In the genomic region with DNA sequence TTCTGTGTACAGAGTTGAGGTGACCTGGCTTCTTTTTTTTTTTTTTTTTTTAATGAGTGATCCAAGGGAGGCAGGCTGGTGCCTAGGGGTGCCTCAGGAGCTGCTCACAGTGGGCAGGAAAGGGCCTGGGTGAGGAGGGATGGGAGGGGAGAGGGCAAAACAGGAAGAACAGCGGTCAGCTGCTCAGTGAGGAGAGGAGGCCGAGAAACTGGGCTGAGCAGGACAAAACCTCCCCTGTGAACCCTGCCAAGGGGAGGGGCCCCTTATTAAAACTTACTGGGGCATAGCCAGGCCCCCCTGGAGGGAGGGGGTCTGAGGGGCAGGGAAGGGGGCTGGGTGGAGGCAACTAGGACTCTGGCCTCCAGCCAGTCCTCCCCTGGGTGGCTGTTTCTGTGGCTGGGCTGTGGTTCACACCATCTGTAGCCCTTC, we compare ENCODE assay signal across 9 cellular contexts. TPM values are rescaled to one million over a fixed set of nuclear protein-coding genes. Genes with fewer than 3 reads are reported as not detected.
DNase-seq lines count a peak whose midpoint lies in the region; ATAC-seq and TF ChIP-seq lines count a peak whose summit lies in the region.
"Had no signal": no experiment of that assay in that cellular context is flagged by ENCODE, and none has a peak within 500 bp of the region (broad histone marks: within the 10 kb centered on the region; RNA-seq: fewer than 3 reads in every experiment).

No MANE protein-coding gene starts in this region.

- no peak overlapping the region for H2AFZ ChIP-seq in OCI-LY7 (ENCODE audit: low read length)

- H3K4me1 ChIP-seq in OCI-LY7 (ENCODE audit: insufficient read depth, low read length, poor library complexity, severe bottlenecking) (peaks cover 63% of the 10 kb centered on the region), esophagus (ENCODE audit: control insufficient read depth in 2 of 2, insufficient read depth in 2 of 2, low read length in 1 of 2) (peaks cover 9 to 10% of the 10 kb centered on the region in 2 donors), neutrophil (ENCODE audit: control insufficient read depth in 1 of 2, insufficient read depth in 1 of 2, low read depth in 1 of 2, low read length in 1 of 2) (peaks cover 64 to 76% of the 10 kb centered on the region in 2 experiments), body of pancreas (peaks cover 27% of the 10 kb centered on the region)

- DNase-seq in CD1c-positive myeloid dendritic cell (ENCODE audit: extremely low spot score) (peak; percentile 43), OCI-LY7 (ENCODE audit: low spot score) (peak; percentile 28), body of pancreas (no peak), NCI-H187 (lab: John Stamatoyannopoulos, UW) (no peak)
- DNase-seq in activated CD4-positive, alpha-beta T cell treated with anti-CD3 and anti-CD28 coated beads, Interleukin-2, amount 50 U/mL, for 4 hours: no peak

- no peaks in the 10 kb centered on the region for H3K9me2 ChIP-seq in OCI-LY7 (ENCODE audit: insufficient read depth, low read length)

- H3K9me3 ChIP-seq in OCI-LY7 (ENCODE audit: low read length): no peaks in the 10 kb centered on the region
- no peaks in the 10 kb centered on the region for H3K9me3 ChIP-seq in esophagus (ENCODE audit: control insufficient read depth in 2 of 2, insufficient read depth in 1 of 2, low read depth in 1 of 2, low read length in 1 of 2)
- H3K9me3 ChIP-seq in neutrophil: no peaks in the 10 kb centered on the region
- no peaks in the 10 kb centered on the region for H3K9me3 ChIP-seq in body of pancreas

- TF ChIP-seq CTCF in OCI-LY7 (conservative IDR thresholded peaks at IDR 0.05; ENCODE audit: low read length): no peak
- TF ChIP-seq CTCF in neutrophil (IDR thresholded peaks at IDR 0.05): no peak
- no peak for TF ChIP-seq CTCF in body of pancreas (IDR thresholded peaks at IDR 0.05)

- BruUV-seq in OCI-LY7 (replicated peaks; lab: Mats Ljungman, UMichigan): no TSS peak

- intact Hi-C loops in OCI-LY7 (cut with micrococcal nuclease; ENCODE audit: unreplicated experiment): no loop called here
- intact Hi-C loops in body of pancreas (cut with DNase I): no loop called here

- TF ChIP-seq POLR2A in body of pancreas (IDR thresholded peaks at IDR 0.05): no peak

- H3K36me3 ChIP-seq in OCI-LY7 (ENCODE audit: insufficient read depth, low read length) (peaks cover 17% of the 10 kb centered on the region), esophagus (ENCODE audit: control insufficient read depth in 2 of 2, insufficient read depth in 2 of 2, low read length in 1 of 2) (peaks cover 0 to 2% of the 10 kb centered on the region in 2 donors), neutrophil (peaks cover 43% of the 10 kb centered on the region), body of pancreas (replicated peaks in 1 of 2; ENCODE audit: insufficient read depth in 1 of 2, low read depth in 2 of 2) (no peaks in the 10 kb centered on the region)

- H3K79me2 ChIP-seq in OCI-LY7 (ENCODE audit: insufficient read depth, low read depth, low read length): peaks cover 36% of the 10 kb centered on the region

- H4K20me1 ChIP-seq in OCI-LY7 (ENCODE audit: insufficient read depth, low read length): 0 out of 2 replicates have a peak, but pooled peaks cover 4% of the 10 kb centered on the region

- 24 to 36% methylated on average over 2 of the region's 2 CpGs for WGBS in esophagus, 2 donors
- WGBS in body of pancreas, 2 donors: 56 to 75% methylated on average over 2 of the region's 2 CpGs

- H3K27ac ChIP-seq in OCI-LY7 (ENCODE audit: low read depth, low read length, poor library complexity, severe bottlenecking) (peak overlapping the region; percentile 46), esophagus (ENCODE audit: low read depth in 2 of 2, low read length in 1 of 2) (peak overlapping the region; percentile 51 to 73), neutrophil (peak overlapping the region; percentile 98), body of pancreas (peak overlapping the region in 2 of 4 donors; percentile 43 to 94)
- H3K27ac ChIP-seq: SK-N-MC had no signal

- H3K4me3 ChIP-seq in OCI-LY7 (ENCODE audit: low read depth, low read length, poor library complexity, severe bottlenecking): peak overlapping the region; percentile 92
- H3K4me3 ChIP-seq in esophagus (ENCODE audit: low read depth in 1 of 2, low read length in 2 of 2): peak overlapping the region in 1 of 2 donors; percentile 36
- peak overlapping the region; percentile 93 to 100 for H3K4me3 ChIP-seq in neutrophil (ENCODE audit: low read depth in 1 of 2, low read length in 1 of 2)
- no peak overlapping the region for H3K4me3 ChIP-seq in body of pancreas
- H3K4me3 ChIP-seq: SK-N-MC had no signal

- CTCF ChIA-PET in OCI-LY7 (lab: Charles Lee; ENCODE audit: unreplicated experiment): no interaction called here

- ATAC-seq in body of pancreas (no peak), HG02571 (IDR thresholded peaks at IDR 0.05; ENCODE audit: unreplicated experiment) (no peak)

- POLR2A ChIA-PET in OCI-LY7 (lab: Charles Lee): interaction anchor here (2.3 kb wide), 1 partner anchor 49 kb away, joined by 13 read pairs; no protein-coding TSS in a partner anchor

- H3K4me2 ChIP-seq in OCI-LY7 (ENCODE audit: low read length): peak overlapping the region; percentile 95

- H3K27me3 ChIP-seq in esophagus (ENCODE audit: control insufficient read depth in 1 of 2, insufficient read depth in 2 of 2, low read length in 2 of 2): no peaks in the 10 kb centered on the region
- H3K27me3 ChIP-seq in neutrophil: no peaks in the 10 kb centered on the region
- no peaks in the 10 kb centered on the region for H3K27me3 ChIP-seq in body of pancreas

RNA-seq across cellular contexts. Expression of a gene that starts 3.5 kb away (rescaled TPM):
- 10.1 and 12.0 TPM in 2 replicates for total RNA-seq in OCI-LY7 (2014; rRNA removed; shearing (Covaris generic))
- total RNA-seq in OCI-LY7 (2022): 21.3 and 24.5 TPM in 2 replicates
- 1 to 10 TPM; 4.8 to 6.6 TPM for polyA plus RNA-seq in esophagus
- 1 to 10 TPM; 7.0 to 9.9 TPM for total RNA-seq in body of pancreas

RNA-seq across cellular contexts. Expression of a gene that starts 19.8 kb away (rescaled TPM):
- 78.0 and 82.9 TPM in 2 replicates for total RNA-seq in OCI-LY7 (2014; rRNA removed; shearing (Covaris generic))
- total RNA-seq in OCI-LY7 (2022) (112 and 126 TPM in 2 replicates), body of pancreas (not detected)
- polyA plus RNA-seq in esophagus: 1 to 10 TPM; 5.0 to 9.2 TPM

Comparison
In these comparisons a context has a peak if more than half of its experiments do, and no peak if none do; other contexts are left out.
1. DNase-seq: peak in CD1c-positive myeloid dendritic cell (single experiment) and OCI-LY7 (single experiment); none in body of pancreas (0 of 4), NCI-H187 (0 of 2) and activated CD4-positive, alpha-beta T cell treated with anti-CD3 and anti-CD28 coated beads, Interleukin-2, amount 50 U/mL, for 4 hours (0 of 2).
2. H3K4me3 ChIP-seq: peak in OCI-LY7 (single experiment) and neutrophil (2 of 2); none in body of pancreas (0 of 2).
3. RNA of a gene that starts 19.8 kb away (total RNA-seq): 78.0 to 126 TPM in OCI-LY7; not detected in body of pancreas; every median in the first group is over 10 times any median in the second.